ENCODE assay signal across 1 cellular context in the genomic region with DNA sequence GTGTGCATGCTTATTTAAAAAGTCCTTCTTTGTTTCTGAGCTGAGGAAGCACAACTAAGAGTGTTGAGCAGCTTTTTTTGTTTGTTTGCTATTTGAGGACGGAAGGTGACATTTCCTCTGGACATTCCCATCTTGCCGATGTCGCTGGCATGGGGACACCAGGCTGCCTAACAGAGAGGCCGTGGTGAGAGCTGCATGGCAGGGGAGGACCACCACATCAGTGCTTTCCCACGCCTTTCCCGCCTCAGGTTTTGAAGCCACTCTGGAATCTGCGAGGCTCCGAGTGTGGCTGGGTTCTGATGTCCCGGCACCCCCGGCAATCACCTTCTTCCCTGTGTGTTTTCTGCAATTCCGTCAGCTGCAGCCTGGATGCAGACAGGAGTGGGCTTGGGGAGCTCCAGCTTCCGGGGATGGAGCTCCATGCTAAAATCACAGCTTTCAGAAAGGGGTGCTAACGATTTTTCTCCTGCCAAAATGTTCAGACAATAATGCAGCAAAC.
TF ChIP-seq lines count a peak whose summit lies in the region.

No MANE protein-coding gene starts in this region.

TF ChIP-seq in HepG2, 621 proteins besides CTCF, POLR2A, EP300 and RAD21:
- TF ChIP-seq THAP11 (CRISPR knock-in tag; IDR thresholded peaks at IDR 0.05) (no peak), CEBPB (IDR thresholded peaks at IDR 0.05; ENCODE audit: borderline replicate concordance, low read depth, low read length) (no peak), ZNF235 (CRISPR knock-in tag; IDR thresholded peaks at IDR 0.05; ENCODE audit: borderline replicate concordance) (no peak), HDAC1 (CRISPR knock-in tag; IDR thresholded peaks at IDR 0.05) (no peak), SMAD3 (CRISPR knock-in tag; IDR thresholded peaks at IDR 0.05) (no peak), MAFG (CRISPR knock-in tag; IDR thresholded peaks at IDR 0.05) (no peak), FOSL1 (CRISPR knock-in tag; IDR thresholded peaks at IDR 0.05; ENCODE audit: borderline replicate concordance) (no peak), BCLAF1 (IDR thresholded peaks at IDR 0.05) (no peak), ZNF737 (CRISPR knock-in tag; IDR thresholded peaks at IDR 0.05; ENCODE audit: borderline replicate concordance) (no peak), RFX1 (IDR thresholded peaks at IDR 0.05) (no peak), ZNF382 (CRISPR knock-in tag; IDR thresholded peaks at IDR 0.05; ENCODE audit: borderline replicate concordance) (no peak), FOXP1 (IDR thresholded peaks at IDR 0.05) (no peak), FOXP1 (CRISPR knock-in tag; IDR thresholded peaks at IDR 0.05) (no peak)
- TF ChIP-seq, protein P1, sequence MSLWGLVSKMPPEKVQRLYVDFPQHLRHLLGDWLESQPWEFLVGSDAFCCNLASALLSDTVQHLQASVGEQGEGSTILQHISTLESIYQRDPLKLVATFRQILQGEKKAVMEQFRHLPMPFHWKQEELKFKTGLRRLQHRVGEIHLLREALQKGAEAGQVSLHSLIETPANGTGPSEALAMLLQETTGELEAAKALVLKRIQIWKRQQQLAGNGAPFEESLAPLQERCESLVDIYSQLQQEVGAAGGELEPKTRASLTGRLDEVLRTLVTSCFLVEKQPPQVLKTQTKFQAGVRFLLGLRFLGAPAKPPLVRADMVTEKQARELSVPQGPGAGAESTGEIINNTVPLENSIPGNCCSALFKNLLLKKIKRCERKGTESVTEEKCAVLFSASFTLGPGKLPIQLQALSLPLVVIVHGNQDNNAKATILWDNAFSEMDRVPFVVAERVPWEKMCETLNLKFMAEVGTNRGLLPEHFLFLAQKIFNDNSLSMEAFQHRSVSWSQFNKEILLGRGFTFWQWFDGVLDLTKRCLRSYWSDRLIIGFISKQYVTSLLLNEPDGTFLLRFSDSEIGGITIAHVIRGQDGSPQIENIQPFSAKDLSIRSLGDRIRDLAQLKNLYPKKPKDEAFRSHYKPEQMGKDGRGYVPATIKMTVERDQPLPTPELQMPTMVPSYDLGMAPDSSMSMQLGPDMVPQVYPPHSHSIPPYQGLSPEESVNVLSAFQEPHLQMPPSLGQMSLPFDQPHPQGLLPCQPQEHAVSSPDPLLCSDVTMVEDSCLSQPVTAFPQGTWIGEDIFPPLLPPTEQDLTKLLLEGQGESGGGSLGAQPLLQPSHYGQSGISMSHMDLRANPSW (CRISPR knock-in tag; IDR thresholded peaks at IDR 0.05; ENCODE audit: borderline replicate concordance) = no peak
- TF ChIP-seq, protein P2, sequence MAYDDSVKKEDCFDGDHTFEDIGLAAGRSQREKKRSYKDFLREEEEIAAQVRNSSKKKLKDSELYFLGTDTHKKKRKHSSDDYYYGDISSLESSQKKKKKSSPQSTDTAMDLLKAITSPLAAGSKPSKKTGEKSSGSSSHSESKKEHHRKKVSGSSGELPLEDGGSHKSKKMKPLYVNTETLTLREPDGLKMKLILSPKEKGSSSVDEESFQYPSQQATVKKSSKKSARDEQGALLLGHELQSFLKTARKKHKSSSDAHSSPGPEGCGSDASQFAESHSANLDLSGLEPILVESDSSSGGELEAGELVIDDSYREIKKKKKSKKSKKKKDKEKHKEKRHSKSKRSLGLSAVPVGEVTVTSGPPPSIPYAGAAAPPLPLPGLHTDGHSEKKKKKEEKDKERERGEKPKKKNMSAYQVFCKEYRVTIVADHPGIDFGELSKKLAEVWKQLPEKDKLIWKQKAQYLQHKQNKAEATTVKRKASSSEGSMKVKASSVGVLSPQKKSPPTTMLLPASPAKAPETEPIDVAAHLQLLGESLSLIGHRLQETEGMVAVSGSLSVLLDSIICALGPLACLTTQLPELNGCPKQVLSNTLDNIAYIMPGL (CRISPR knock-in tag; IDR thresholded peaks at IDR 0.05; ENCODE audit: borderline replicate concordance in 1 of 2, low read depth in 1 of 2) = no peak
- TF ChIP-seq, protein P3, sequence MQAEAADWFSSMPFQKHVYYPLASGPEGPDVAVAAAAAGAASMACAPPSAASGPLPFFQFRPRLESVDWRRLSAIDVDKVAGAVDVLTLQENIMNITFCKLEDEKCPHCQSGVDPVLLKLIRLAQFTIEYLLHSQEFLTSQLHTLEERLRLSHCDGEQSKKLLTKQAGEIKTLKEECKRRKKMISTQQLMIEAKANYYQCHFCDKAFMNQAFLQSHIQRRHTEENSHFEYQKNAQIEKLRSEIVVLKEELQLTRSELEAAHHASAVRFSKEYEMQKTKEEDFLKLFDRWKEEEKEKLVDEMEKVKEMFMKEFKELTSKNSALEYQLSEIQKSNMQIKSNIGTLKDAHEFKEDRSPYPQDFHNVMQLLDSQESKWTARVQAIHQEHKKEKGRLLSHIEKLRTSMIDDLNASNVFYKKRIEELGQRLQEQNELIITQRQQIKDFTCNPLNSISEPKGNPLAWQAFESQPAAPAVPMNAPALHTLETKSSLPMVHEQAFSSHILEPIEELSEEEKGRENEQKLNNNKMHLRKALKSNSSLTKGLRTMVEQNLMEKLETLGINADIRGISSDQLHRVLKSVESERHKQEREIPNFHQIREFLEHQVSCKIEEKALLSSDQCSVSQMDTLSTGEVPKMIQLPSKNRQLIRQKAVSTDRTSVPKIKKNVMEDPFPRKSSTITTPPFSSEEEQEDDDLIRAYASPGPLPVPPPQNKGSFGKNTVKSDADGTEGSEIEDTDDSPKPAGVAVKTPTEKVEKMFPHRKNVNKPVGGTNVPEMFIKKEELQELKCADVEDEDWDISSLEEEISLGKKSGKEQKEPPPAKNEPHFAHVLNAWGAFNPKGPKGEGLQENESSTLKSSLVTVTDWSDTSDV (CRISPR knock-in tag; IDR thresholded peaks at IDR 0.05) = no peak
